Comparison of ENCODE assay signal across 12 cellular contexts in genomic region chr19:33225458-33225925, GRCh38. TPM values are rescaled to one million over a fixed set of nuclear protein-coding genes. Genes with fewer than 3 reads are reported as not detected.
DNase-seq lines count a peak whose midpoint lies in the region; ATAC-seq and TF ChIP-seq lines count a peak whose summit lies in the region.
"Had no signal": no experiment of that assay in that cellular context is flagged by ENCODE, and none has a peak within 500 bp of the region (broad histone marks: within the 10 kb centered on the region; RNA-seq: fewer than 3 reads in every experiment).

SLC7A10 (minus strand) TSS chr19:33225850; CDS start chr19:33225703, 147 bp downstream.

- H3K36me3 ChIP-seq in tibial nerve = no peaks in the 10 kb centered on the region
- H3K36me3 ChIP-seq: heart left ventricle had no signal

- H3K9me3 ChIP-seq in tibial nerve = peaks cover 0 to 36% (median 7%) of the 10 kb centered on the region in 4 donors

- intact Hi-C loops in dorsolateral prefrontal cortex (cut with DNase I) (no loop called here), posterior vena cava (cut with DNase I) (no loop called here)

- no peak for TF ChIP-seq POLR2A in tibial nerve (IDR thresholded peaks at IDR 0.05)

- TF ChIP-seq CTCF in dorsolateral prefrontal cortex (IDR thresholded peaks at IDR 0.05 in 54 of 56, conservative IDR thresholded peaks at IDR 0.05 in 2 of 56; ENCODE audit: low read depth in 1 of 56, partially characterized antibody in 56 of 56) = no peak
- TF ChIP-seq CTCF in tibial nerve (IDR thresholded peaks at IDR 0.05) = no peak

- H3K27me3 ChIP-seq in dorsolateral prefrontal cortex (peaks cover 3 to 75% (median 36%) of the 10 kb centered on the region in 45 donors), tibial nerve (peaks cover 0 to 59% of the 10 kb centered on the region in 2 donors)

- peaks cover 5% of the 10 kb centered on the region for H3K36me3 Mint-ChIP-seq in activated T-cell treated with anti-CD3 and anti-CD28 coated beads, Interleukin-2, amount 50 U/mL, for 4 hours (ENCODE audit: insufficient read depth)

- TF ChIP-seq EP300 in tibial nerve (IDR thresholded peaks at IDR 0.05) = no peak

- 0 to 4% methylated on average over 19 to 45 of the region's 62 CpGs for WGBS in tibial nerve, 2 donors

- peak; percentile 32 to 41 for ATAC-seq in activated T-cell treated with anti-CD3 and anti-CD28 coated beads, Interleukin-2, amount 50 U/mL, for 4 hours

- DNase-seq in activated T-cell treated with anti-CD3 and anti-CD28 coated beads, Interleukin-2, amount 50 U/mL, for 4 hours = no peak
- DNase-seq in activated T-cell treated with anti-CD3 and anti-CD28 coated beads, Interleukin-2, amount 50 U/mL, for 48 hours = no peak
- DNase-seq in dorsolateral prefrontal cortex = no peak
- DNase-seq in mesenteric fat pad (ENCODE audit: low spot score) = no peak
- DNase-seq in tibial nerve (ENCODE audit: low spot score in 2 of 2) = no peak
- no peak for DNase-seq in LoVo (ENCODE audit: low spot score)
- no peak for DNase-seq in posterior vena cava (ENCODE audit: low spot score)
- no peak for DNase-seq in NCI-H510A (lab: John Stamatoyannopoulos, UW)
- DNase-seq: activated naive CD4-positive, alpha-beta T cell; heart left ventricle; SW 1271 had no signal

- peaks cover 15% of the 10 kb centered on the region for H3K9me3 Mint-ChIP-seq in activated T-cell treated with anti-CD3 and anti-CD28 coated beads, Interleukin-2, amount 50 U/mL, for 4 hours

- H3K27ac ChIP-seq in dorsolateral prefrontal cortex = peak within 1 kb of the TSS in 1 of 59 donors; percentile 8
- H3K27ac ChIP-seq in tibial nerve = no peak within 1 kb of the TSS
- H3K27ac ChIP-seq: heart left ventricle had no signal

- H3K4me1 Mint-ChIP-seq in activated T-cell treated with anti-CD3 and anti-CD28 coated beads, Interleukin-2, amount 50 U/mL, for 4 hours (ENCODE audit: low read depth) = peaks cover 10% of the 10 kb centered on the region

- peak within 1 kb of the TSS in 54 of 59 donors; percentile 0 to 63 (median 39) for H3K4me3 ChIP-seq in dorsolateral prefrontal cortex
- peak within 1 kb of the TSS in 2 of 4 donors; percentile 6 to 34 for H3K4me3 ChIP-seq in tibial nerve

- H3K4me1 ChIP-seq in tibial nerve = peaks cover 0 to 24% (median 6%) of the 10 kb centered on the region in 4 donors

- peaks cover 67% of the 10 kb centered on the region for H3K27me3 Mint-ChIP-seq in activated T-cell treated with anti-CD3 and anti-CD28 coated beads, Interleukin-2, amount 50 U/mL, for 4 hours (ENCODE audit: low read depth)

- H3K4me3 Mint-ChIP-seq in activated T-cell treated with anti-CD3 and anti-CD28 coated beads, Interleukin-2, amount 50 U/mL, for 4 hours = peak within 1 kb of the TSS; percentile 42

RNA-seq across cellular contexts. Expression of gene SLC7A10, which starts in this region (rescaled TPM):
- total RNA-seq in activated T-cell treated with anti-CD3 and anti-CD28 coated beads, Interleukin-2, amount 50 U/mL, for 4 hours = not detected
- total RNA-seq in dorsolateral prefrontal cortex = 10 to 100 TPM in 34 of 120 experiments, 1 to 10 TPM in 86; 2.9 to 33.9 (median 8.5) TPM
- 24.2 TPM for total RNA-seq in mesenteric fat pad
- total RNA-seq in tibial nerve = 10 to 100 TPM in 3 of 4 donors, 1 to 10 TPM in 1; 4.3 to 25.8 (median 13.2) TPM
- not detected for total RNA-seq in posterior vena cava
- total RNA-seq: M059J had no signal

Comparison
In these comparisons a context has a peak if more than half of its experiments do, and no peak if none do; other contexts are left out.
1. Peak in ATAC-seq in activated T-cell treated with anti-CD3 and anti-CD28 coated beads, Interleukin-2, amount 50 U/mL, for 4 hours; RNA of the gene not detected or under 1 TPM.